ENCODE assay signal across 1 cellular context in the genomic region with DNA sequence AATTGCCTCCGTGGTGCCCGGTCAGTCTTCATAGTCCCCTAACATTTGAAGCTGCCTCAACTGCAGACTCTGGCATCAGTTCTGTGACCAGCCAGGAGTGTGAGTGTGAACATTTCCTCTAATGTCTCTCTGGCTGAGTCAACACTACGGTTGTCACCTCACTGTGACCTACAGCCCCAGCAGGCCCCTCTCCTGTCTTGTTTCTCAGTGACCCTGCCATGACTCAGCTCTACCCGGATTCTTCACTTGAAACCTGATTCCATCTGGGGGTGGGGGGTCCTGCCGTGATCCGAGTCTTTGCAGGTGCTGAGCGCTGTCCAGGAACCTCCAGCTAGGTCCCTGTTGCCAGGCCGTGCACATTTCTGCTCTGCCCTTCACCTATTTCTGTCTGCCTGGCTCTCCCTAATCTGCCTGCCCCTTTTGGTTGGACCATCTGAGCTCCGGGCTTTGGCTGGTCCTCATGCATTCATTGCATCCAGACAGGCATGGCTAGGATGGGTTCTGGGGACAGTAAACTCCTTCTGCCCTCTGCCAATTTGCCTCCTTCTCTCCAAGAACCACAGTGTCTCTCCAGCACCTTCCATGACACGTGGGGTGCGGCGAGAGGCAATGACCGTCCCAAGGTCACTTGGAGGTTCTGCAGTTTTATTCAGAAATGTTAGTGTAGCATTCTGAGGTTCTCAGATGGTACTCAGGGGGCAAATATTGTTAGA.
TF ChIP-seq lines count a peak whose summit lies in the region.

No MANE protein-coding gene starts in this region.

TF ChIP-seq in HepG2, 621 proteins besides CTCF, POLR2A, EP300 and RAD21 (continued from another document and continues in another):
- TF ChIP-seq, protein P1, sequence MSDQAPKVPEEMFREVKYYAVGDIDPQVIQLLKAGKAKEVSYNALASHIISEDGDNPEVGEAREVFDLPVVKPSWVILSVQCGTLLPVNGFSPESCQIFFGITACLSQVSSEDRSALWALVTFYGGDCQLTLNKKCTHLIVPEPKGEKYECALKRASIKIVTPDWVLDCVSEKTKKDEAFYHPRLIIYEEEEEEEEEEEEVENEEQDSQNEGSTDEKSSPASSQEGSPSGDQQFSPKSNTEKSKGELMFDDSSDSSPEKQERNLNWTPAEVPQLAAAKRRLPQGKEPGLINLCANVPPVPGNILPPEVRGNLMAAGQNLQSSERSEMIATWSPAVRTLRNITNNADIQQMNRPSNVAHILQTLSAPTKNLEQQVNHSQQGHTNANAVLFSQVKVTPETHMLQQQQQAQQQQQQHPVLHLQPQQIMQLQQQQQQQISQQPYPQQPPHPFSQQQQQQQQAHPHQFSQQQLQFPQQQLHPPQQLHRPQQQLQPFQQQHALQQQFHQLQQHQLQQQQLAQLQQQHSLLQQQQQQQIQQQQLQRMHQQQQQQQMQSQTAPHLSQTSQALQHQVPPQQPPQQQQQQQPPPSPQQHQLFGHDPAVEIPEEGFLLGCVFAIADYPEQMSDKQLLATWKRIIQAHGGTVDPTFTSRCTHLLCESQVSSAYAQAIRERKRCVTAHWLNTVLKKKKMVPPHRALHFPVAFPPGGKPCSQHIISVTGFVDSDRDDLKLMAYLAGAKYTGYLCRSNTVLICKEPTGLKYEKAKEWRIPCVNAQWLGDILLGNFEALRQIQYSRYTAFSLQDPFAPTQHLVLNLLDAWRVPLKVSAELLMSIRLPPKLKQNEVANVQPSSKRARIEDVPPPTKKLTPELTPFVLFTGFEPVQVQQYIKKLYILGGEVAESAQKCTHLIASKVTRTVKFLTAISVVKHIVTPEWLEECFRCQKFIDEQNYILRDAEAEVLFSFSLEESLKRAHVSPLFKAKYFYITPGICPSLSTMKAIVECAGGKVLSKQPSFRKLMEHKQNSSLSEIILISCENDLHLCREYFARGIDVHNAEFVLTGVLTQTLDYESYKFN (CRISPR knock-in tag; conservative IDR thresholded peaks at IDR 0.05): peak; percentile 68; the same call in 1 of the 2 replicates
- TF ChIP-seq SCMH1 (CRISPR knock-in tag; IDR thresholded peaks at IDR 0.05; ENCODE audit: borderline replicate concordance): no peak
- TF ChIP-seq JUNB (CRISPR knock-in tag; IDR thresholded peaks at IDR 0.05; ENCODE audit: borderline replicate concordance): peak; percentile 55; the same call in 1 of the 2 replicates
- TF ChIP-seq, protein P2, sequence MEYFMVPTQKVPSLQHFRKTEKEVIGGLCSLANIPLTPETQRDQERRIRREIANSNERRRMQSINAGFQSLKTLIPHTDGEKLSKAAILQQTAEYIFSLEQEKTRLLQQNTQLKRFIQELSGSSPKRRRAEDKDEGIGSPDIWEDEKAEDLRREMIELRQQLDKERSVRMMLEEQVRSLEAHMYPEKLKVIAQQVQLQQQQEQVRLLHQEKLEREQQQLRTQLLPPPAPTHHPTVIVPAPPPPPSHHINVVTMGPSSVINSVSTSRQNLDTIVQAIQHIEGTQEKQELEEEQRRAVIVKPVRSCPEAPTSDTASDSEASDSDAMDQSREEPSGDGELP (IDR thresholded peaks at IDR 0.05; ENCODE audit: borderline replicate concordance, low read depth): peak; percentile 47; the same call in 1 of the 2 replicates
- TF ChIP-seq, protein P3, sequence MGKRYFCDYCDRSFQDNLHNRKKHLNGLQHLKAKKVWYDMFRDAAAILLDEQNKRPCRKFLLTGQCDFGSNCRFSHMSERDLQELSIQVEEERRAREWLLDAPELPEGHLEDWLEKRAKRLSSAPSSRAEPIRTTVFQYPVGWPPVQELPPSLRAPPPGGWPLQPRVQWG (CRISPR knock-in tag; IDR thresholded peaks at IDR 0.05; ENCODE audit: borderline replicate concordance, low read depth): no peak
- TF ChIP-seq HNRNPH1 (optimal IDR thresholded peaks at IDR 0.05; ENCODE audit: low read depth, low read length): no peak
- 0 out of 2 replicates have a peak, but pooled peaks have one; percentile 37 for TF ChIP-seq ZNF547 (CRISPR knock-in tag; IDR thresholded peaks at IDR 0.05)
- TF ChIP-seq, protein P4, sequence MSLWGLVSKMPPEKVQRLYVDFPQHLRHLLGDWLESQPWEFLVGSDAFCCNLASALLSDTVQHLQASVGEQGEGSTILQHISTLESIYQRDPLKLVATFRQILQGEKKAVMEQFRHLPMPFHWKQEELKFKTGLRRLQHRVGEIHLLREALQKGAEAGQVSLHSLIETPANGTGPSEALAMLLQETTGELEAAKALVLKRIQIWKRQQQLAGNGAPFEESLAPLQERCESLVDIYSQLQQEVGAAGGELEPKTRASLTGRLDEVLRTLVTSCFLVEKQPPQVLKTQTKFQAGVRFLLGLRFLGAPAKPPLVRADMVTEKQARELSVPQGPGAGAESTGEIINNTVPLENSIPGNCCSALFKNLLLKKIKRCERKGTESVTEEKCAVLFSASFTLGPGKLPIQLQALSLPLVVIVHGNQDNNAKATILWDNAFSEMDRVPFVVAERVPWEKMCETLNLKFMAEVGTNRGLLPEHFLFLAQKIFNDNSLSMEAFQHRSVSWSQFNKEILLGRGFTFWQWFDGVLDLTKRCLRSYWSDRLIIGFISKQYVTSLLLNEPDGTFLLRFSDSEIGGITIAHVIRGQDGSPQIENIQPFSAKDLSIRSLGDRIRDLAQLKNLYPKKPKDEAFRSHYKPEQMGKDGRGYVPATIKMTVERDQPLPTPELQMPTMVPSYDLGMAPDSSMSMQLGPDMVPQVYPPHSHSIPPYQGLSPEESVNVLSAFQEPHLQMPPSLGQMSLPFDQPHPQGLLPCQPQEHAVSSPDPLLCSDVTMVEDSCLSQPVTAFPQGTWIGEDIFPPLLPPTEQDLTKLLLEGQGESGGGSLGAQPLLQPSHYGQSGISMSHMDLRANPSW (CRISPR knock-in tag; IDR thresholded peaks at IDR 0.05; ENCODE audit: borderline replicate concordance): no peak
- no peak for TF ChIP-seq REPIN1 (CRISPR knock-in tag; IDR thresholded peaks at IDR 0.05; ENCODE audit: borderline replicate concordance, low read depth)
- TF ChIP-seq ZSCAN12 (CRISPR knock-in tag; IDR thresholded peaks at IDR 0.05): no peak
- TF ChIP-seq, protein P5, sequence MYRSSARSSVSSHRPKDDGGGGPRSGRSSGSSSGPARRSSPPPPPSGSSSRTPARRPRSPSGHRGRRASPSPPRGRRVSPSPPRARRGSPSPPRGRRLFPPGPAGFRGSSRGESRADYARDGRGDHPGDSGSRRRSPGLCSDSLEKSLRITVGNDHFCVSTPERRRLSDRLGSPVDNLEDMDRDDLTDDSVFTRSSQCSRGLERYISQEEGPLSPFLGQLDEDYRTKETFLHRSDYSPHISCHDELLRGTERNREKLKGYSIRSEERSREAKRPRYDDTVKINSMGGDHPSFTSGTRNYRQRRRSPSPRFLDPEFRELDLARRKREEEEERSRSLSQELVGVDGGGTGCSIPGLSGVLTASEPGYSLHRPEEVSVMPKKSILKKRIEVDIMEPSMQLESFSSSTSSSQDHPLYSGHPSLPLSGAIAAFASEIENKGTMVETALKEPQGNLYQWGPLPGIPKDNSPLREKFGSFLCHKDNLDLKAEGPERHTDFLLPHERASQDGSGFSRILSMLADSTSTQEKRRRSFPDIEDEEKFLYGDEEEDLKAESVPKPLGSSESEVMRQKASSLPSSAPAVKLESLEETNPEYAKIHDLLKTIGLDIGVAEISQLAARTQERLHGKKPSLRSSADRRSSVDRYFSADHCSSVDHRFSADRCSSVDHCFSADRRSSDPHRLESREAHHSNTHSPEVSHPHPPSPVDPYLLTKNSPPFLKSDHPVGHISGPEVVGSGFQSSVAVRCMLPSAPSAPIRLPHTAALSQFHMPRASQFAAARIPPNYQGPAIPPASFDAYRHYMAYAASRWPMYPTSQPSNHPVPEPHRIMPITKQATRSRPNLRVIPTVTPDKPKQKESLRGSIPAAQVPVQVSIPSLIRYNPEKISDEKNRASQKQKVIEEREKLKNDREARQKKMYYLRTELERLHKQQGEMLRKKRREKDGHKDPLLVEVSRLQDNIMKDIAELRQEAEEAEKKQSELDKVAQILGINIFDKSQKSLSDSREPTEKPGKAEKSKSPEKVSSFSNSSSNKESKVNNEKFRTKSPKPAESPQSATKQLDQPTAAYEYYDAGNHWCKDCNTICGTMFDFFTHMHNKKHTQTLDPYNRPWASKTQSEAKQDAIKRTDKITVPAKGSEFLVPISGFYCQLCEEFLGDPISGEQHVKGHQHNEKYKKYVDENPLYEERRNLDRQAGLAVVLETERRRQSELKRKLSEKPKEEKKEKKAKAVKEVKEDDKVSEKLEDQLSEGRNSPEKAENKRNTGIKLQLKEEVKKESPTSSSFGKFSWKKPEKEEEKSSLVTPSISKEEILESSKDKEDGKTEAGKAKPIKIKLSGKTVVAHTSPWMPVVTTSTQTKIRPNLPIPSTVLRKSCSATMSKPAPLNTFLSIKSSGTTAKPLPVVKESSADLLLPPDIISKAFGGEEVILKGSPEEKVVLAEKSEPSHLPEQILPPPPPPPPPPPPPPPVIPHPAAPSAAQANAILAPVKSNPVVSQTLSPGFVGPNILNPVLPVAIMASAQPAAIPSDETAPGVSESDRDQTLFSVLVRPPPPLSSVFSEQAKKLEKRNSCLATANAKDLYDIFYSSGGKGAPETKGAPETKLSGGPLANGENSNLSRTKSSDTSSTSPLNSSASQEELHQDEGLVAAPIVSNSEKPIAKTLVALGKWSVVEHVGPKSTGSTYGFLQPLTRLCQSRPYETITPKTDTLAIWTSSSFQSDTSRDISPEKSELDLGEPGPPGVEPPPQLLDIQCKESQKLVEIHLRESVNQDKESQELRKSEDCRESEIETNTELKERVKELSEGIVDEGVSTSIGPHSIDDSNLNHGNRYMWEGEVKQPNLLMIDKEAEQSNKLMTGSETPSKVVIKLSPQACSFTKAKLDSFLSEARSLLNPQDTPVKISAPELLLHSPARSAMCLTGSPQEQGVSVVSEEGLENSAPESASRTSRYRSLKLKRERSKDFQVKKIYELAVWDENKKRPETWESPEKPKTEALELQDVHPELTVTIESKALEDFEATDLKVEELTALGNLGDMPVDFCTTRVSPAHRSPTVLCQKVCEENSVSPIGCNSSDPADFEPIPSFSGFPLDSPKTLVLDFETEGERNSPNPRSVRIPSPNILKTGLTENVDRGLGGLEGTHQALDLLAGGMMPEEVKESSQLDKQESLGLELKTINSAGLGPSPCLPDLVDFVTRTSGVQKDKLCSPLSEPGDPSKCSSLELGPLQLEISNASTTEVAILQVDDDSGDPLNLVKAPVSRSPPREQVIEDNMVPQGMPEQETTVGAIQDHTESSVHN (CRISPR knock-in tag; IDR thresholded peaks at IDR 0.05): no peak
- TF ChIP-seq ZNF24 (IDR thresholded peaks at IDR 0.05): 0 out of 2 replicates have a peak, but pooled peaks have one; percentile 17
- no peak for TF ChIP-seq TRIM24 (CRISPR knock-in tag; IDR thresholded peaks at IDR 0.05)
- no peak for TF ChIP-seq KDM3A (CRISPR knock-in tag; IDR thresholded peaks at IDR 0.05; ENCODE audit: low read depth)
- no peak for TF ChIP-seq ZNF296 (CRISPR knock-in tag; conservative IDR thresholded peaks at IDR 0.05)
- TF ChIP-seq FOXK1 (CRISPR knock-in tag; IDR thresholded peaks at IDR 0.05; ENCODE audit: borderline replicate concordance, low read depth): peak; percentile 63; the same call in 1 of the 2 replicates
- peak; percentile 42; the same call in 1 of the 2 replicates for TF ChIP-seq PITX1 (CRISPR knock-in tag; IDR thresholded peaks at IDR 0.05)
- peak; percentile 12; the same call in 1 of the 2 replicates for TF ChIP-seq KMT2B (CRISPR knock-in tag; IDR thresholded peaks at IDR 0.05)
- no peak for TF ChIP-seq YY1 (IDR thresholded peaks at IDR 0.05; ENCODE audit: insufficient read depth, insufficient replicate concordance, low read depth, low read length)
- no peak for TF ChIP-seq ZNF598 (CRISPR knock-in tag; IDR thresholded peaks at IDR 0.05; ENCODE audit: borderline replicate concordance)
- no peak for TF ChIP-seq CENPT (CRISPR knock-in tag; IDR thresholded peaks at IDR 0.05; ENCODE audit: low read depth)
- TF ChIP-seq MIER2 (CRISPR knock-in tag; IDR thresholded peaks at IDR 0.05): no peak
- TF ChIP-seq MAZ (IDR thresholded peaks at IDR 0.05; ENCODE audit: borderline replicate concordance, low read depth, low read length): peak; percentile 47; the same call in 1 of the 2 replicates
- no peak; the same call in 1 of the 2 replicates for TF ChIP-seq MAZ (CRISPR knock-in tag; IDR thresholded peaks at IDR 0.05; ENCODE audit: low read depth)
- TF ChIP-seq, protein P6, sequence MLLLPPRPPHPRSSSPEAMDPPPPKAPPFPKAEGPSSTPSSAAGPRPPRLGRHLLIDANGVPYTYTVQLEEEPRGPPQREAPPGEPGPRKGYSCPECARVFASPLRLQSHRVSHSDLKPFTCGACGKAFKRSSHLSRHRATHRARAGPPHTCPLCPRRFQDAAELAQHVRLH (CRISPR knock-in tag; IDR thresholded peaks at IDR 0.05; ENCODE audit: borderline replicate concordance, low read depth): no peak
- TF ChIP-seq, protein P7, sequence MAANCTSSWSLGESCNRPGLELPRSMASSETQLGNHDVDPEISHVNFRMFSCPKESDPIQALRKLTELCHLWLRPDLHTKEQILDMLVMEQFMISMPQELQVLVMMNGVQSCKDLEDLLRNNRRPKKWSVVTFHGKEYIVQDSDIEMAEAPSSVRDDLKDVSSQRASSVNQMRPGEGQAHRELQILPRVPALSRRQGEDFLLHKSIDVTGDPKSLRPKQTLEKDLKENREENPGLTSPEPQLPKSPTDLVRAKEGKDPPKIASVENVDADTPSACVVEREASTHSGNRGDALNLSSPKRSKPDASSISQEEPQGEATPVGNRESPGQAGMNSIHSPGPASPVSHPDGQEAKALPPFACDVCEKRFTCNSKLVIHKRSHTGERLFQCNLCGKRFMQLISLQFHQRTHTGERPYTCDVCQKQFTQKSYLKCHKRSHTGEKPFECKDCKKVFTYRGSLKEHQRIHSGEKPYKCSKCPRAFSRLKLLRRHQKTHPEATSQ (CRISPR knock-in tag; IDR thresholded peaks at IDR 0.05; ENCODE audit: borderline replicate concordance): no peak
- TF ChIP-seq, protein P8, sequence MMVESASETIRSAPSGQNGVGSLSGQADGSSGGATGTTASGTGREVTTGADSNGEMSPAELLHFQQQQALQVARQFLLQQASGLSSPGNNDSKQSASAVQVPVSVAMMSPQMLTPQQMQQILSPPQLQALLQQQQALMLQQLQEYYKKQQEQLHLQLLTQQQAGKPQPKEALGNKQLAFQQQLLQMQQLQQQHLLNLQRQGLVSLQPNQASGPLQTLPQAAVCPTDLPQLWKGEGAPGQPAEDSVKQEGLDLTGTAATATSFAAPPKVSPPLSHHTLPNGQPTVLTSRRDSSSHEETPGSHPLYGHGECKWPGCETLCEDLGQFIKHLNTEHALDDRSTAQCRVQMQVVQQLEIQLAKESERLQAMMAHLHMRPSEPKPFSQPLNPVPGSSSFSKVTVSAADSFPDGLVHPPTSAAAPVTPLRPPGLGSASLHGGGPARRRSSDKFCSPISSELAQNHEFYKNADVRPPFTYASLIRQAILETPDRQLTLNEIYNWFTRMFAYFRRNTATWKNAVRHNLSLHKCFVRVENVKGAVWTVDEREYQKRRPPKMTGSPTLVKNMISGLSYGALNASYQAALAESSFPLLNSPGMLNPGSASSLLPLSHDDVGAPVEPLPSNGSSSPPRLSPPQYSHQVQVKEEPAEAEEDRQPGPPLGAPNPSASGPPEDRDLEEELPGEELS (CRISPR knock-in tag; IDR thresholded peaks at IDR 0.05): 0 out of 2 replicates have a peak, but pooled peaks have one; percentile 32
- TF ChIP-seq MTA1 (CRISPR knock-in tag; IDR thresholded peaks at IDR 0.05; ENCODE audit: borderline replicate concordance): peak; percentile 57
- no peak for TF ChIP-seq TMF1 (CRISPR knock-in tag; IDR thresholded peaks at IDR 0.05; ENCODE audit: low read depth)
- TF ChIP-seq MATR3 (CRISPR knock-in tag; IDR thresholded peaks at IDR 0.05): no peak
- no peak for TF ChIP-seq TARDBP (CRISPR knock-in tag; IDR thresholded peaks at IDR 0.05)
- no peak for TF ChIP-seq ZKSCAN1 (IDR thresholded peaks at IDR 0.05; ENCODE audit: low read length)
- no peak for TF ChIP-seq NPAS2 (CRISPR knock-in tag; IDR thresholded peaks at IDR 0.05; ENCODE audit: borderline replicate concordance)
